In the genomic region with DNA sequence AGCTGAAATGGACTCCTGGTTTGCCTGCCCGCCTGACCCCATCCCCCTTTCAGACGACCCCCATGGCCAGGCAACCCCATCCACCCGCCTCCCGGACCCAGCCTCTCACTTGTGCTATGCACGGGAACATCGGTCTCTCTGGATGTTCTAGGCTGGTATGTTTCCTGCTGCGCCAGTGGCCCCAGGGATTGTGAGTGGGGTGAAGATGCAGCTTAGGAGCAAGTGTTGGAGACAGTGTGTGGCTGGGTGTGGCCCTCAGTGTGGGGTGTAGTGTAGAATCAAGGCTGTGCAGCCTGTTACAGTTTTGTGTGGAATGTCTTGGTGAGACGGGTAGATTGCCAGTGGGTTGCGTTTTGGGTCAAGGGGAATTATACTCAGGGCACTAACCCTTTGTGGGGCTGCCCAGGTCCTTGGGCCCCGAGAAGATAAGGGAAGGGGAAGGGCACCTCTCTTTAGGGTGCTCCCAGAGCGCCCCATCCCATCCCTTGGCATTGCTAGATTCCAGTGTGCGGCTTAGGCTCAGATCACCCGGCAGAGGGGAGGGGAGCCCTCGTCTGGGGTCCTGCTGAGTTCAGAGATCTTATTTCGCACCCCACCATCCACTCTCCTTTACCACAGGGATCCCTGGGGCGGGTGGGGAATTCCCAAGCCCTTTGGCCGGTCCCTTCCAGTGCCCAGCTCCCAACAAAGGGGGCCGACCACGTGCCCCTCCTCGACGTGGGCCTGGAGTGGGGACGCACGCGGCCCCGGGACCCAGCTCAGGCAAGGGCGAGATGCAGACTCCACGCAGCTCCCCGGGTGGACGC, we compare ENCODE assay signal across 8 cellular contexts. TPM values are rescaled to one million over a fixed set of nuclear protein-coding genes. Genes with fewer than 3 reads are reported as not detected.
A peak's percentile ranks its signal among the peaks of the same experiment; 100 is the strongest.
DNase-seq lines count a peak whose midpoint lies in the region; ATAC-seq and TF ChIP-seq lines count a peak whose summit lies in the region.

No MANE protein-coding gene starts in this region.

- ATAC-seq in PC-3, result no peak

- peaks cover 0 to 2% of the 10 kb centered on the region in 2 donors for H3K36me3 Mint-ChIP-seq in CD4-positive, alpha-beta memory T cell
- peaks cover 1% of the 10 kb centered on the region for H3K36me3 Mint-ChIP-seq in osteocyte (ENCODE audit: unreplicated experiment)

- peaks cover 6 to 16% (median 9%) of the 10 kb centered on the region in 4 donors for H3K4me1 Mint-ChIP-seq in CD4-positive, alpha-beta memory T cell
- H3K4me1 Mint-ChIP-seq in osteocyte (ENCODE audit: unreplicated experiment), result peaks cover 39% of the 10 kb centered on the region

- BruUV-seq in PC-3 (replicated peaks; lab: Mats Ljungman, UMichigan), result no TSS peak

- H3K36me3 ChIP-seq in CD4-positive, alpha-beta memory T cell (ENCODE audit: insufficient read depth, low read length), result no peaks in the 10 kb centered on the region
- H3K36me3 ChIP-seq in PC-3 (ENCODE audit: low read depth, low read length), result no peaks in the 10 kb centered on the region

- peaks cover 3% of the 10 kb centered on the region for H3K27me3 ChIP-seq in CD4-positive, alpha-beta memory T cell (ENCODE audit: insufficient read depth, low read length)
- no peaks in the 10 kb centered on the region for H3K27me3 ChIP-seq in PC-3 (ENCODE audit: low read length)

- no peak overlapping the region for H3K27ac ChIP-seq in CD4-positive, alpha-beta memory T cell (ENCODE audit: low read depth, low read length)
- H3K27ac ChIP-seq in PC-3 (ENCODE audit: low read length), result no peak overlapping the region

- H3K9me3 ChIP-seq in CD4-positive, alpha-beta memory T cell (ENCODE audit: control insufficient read depth in 1 of 2, low read length in 2 of 2), result no peaks in the 10 kb centered on the region
- H3K9me3 ChIP-seq in PC-3 (ENCODE audit: low read length), result no peaks in the 10 kb centered on the region

- peaks cover 25% of the 10 kb centered on the region for H3K4me1 ChIP-seq in CD4-positive, alpha-beta memory T cell (ENCODE audit: insufficient read depth, low read length)
- H3K4me1 ChIP-seq in PC-3 (ENCODE audit: insufficient read depth, low read length), result peaks cover 36% of the 10 kb centered on the region

- H3K27ac Mint-ChIP-seq in CD4-positive, alpha-beta memory T cell, result peak overlapping the region in 4 of 7 donors; percentile 52 to 82 (median 62)
- H3K27ac Mint-ChIP-seq in osteocyte (ENCODE audit: unreplicated experiment), result peak overlapping the region; percentile 82

- peak overlapping the region in 1 of 2 donors; percentile 70 for H3K4me3 ChIP-seq in CD4-positive, alpha-beta memory T cell (ENCODE audit: low read length in 2 of 2)
- H3K4me3 ChIP-seq in PC-3 (ENCODE audit: low read length) (peak overlapping the region; percentile 90), epithelial cell of esophagus (ENCODE audit: low read length) (peak overlapping the region; percentile 68)

- intact Hi-C loops in CD4-positive, alpha-beta memory T cell (cut with micrococcal nuclease), result loop anchor here (1.0 to 10.0 kb wide), 9 partner anchors 35 to 437 kb away; no protein-coding TSS in a partner anchor
- intact Hi-C loops in PC-3 (cut with micrococcal nuclease), result loop anchor here (2.0 to 10.0 kb wide), 3 partner anchors 35 to 309 kb away; no protein-coding TSS in a partner anchor

- no peaks in the 10 kb centered on the region for H4K20me1 ChIP-seq in PC-3 (ENCODE audit: low read length)

- TF ChIP-seq CTCF in PC-3 (conservative IDR thresholded peaks at IDR 0.05; ENCODE audit: low read depth, low read length) (no peak), epithelial cell of esophagus (IDR thresholded peaks at IDR 0.05; ENCODE audit: insufficient read depth, low read depth, low read length, missing control alignments) (no peak), osteocyte (IDR thresholded peaks at IDR 0.05) (no peak)

- CTCF ChIA-PET in CD4-positive, alpha-beta memory T cell (lab: Charles Lee; ENCODE audit: partially characterized antibody), result interaction anchor here (0.6 to 7.1 kb wide), 41 partner anchors 7 to 451 kb away, joined by 3 to 96 read pairs (median 5); a partner anchor contains a TSS
- CTCF ChIA-PET in PC-3 (lab: Charles Lee), result interaction anchor here (0.6 to 1.2 kb wide), 3 partner anchors 9 to 323 kb away, joined by 3 to 4 read pairs (median 4); no protein-coding TSS in a partner anchor

- peak overlapping the region; percentile 99 for H3K4me2 ChIP-seq in PC-3 (ENCODE audit: low read length)

- no peak for DNase-seq in CD4-positive, alpha-beta memory T cell
- DNase-seq in PC-3, result no peak
- DNase-seq in epithelial cell of esophagus (ENCODE audit: low read depth), result no peak
- DNase-seq in osteocyte (ENCODE audit: extremely low spot score, unreplicated experiment), result no peak
- no peak for DNase-seq in NCI-H524 treated with DMSO at 0.1 percent for 48 hours (lab: John Stamatoyannopoulos, UW)
- DNase-seq in NCI-H345 treated with DMSO at 0.1 percent for 48 hours (lab: John Stamatoyannopoulos, UW; ENCODE audit: unreplicated experiment), result no peak
- DNase-seq in HK-2 (ENCODE audit: unreplicated experiment), result no peak
- no peak for DNase-seq in ecto neural progenitor cell (ENCODE audit: low spot score)

- peak overlapping the region; percentile 79 for H2AFZ ChIP-seq in PC-3 (ENCODE audit: low read length)

- POLR2A ChIA-PET in CD4-positive, alpha-beta memory T cell (lab: Charles Lee; ENCODE audit: partially characterized antibody), result interaction anchor here (0.5 to 6.1 kb wide), 13 partner anchors 33 to 577 kb away, joined by 3 to 85 read pairs (median 10); no protein-coding TSS in a partner anchor
- POLR2A ChIA-PET in PC-3 (lab: Charles Lee; ENCODE audit: unreplicated experiment), result interaction anchor here (0.6 to 0.7 kb wide), 4 partner anchors 62 to 452 kb away, joined by 3 to 10 read pairs (median 4); no protein-coding TSS in a partner anchor

- no peaks in the 10 kb centered on the region for H3K9me2 ChIP-seq in PC-3 (replicated peaks; ENCODE audit: low read length)

- H3K27me3 Mint-ChIP-seq in CD4-positive, alpha-beta memory T cell, result peaks cover 0 to 2% of the 10 kb centered on the region in 2 donors
- H3K27me3 Mint-ChIP-seq in osteocyte (ENCODE audit: unreplicated experiment), result no peaks in the 10 kb centered on the region

- H3F3A ChIP-seq in PC-3 (ENCODE audit: low read length, unreplicated experiment), result no peaks in the 10 kb centered on the region

- peaks cover 22% of the 10 kb centered on the region for H3K79me2 ChIP-seq in PC-3 (ENCODE audit: low read length)

- H3K9ac ChIP-seq in PC-3 (ENCODE audit: low read length), result peak overlapping the region; percentile 87

- H3K9me3 Mint-ChIP-seq in CD4-positive, alpha-beta memory T cell, result peaks cover 0 to 4% (median 0%) of the 10 kb centered on the region in 8 donors
- no peaks in the 10 kb centered on the region for H3K9me3 Mint-ChIP-seq in osteocyte (ENCODE audit: unreplicated experiment)

- peak overlapping the region; percentile 46 to 83 (median 68) for H3K4me3 Mint-ChIP-seq in CD4-positive, alpha-beta memory T cell
- peak overlapping the region; percentile 62 for H3K4me3 Mint-ChIP-seq in osteocyte (ENCODE audit: unreplicated experiment)

RNA-seq across cellular contexts. Expression of a gene that starts 4.6 kb away (rescaled TPM):
- 1 to 10 TPM; 3.1 to 3.6 TPM for total RNA-seq in CD4-positive, alpha-beta memory T cell
- under 1 TPM; 0.07 to 0.08 TPM for polyA plus RNA-seq in CD4-positive, alpha-beta memory T cell
- 42.8 and 46.1 TPM in 2 replicates for total RNA-seq in PC-3 (2014; rRNA removed)
- 60.8 and 63.0 TPM in 2 replicates for total RNA-seq in osteocyte
